ENCODE assay signal across 12 cellular contexts in the genomic region with DNA sequence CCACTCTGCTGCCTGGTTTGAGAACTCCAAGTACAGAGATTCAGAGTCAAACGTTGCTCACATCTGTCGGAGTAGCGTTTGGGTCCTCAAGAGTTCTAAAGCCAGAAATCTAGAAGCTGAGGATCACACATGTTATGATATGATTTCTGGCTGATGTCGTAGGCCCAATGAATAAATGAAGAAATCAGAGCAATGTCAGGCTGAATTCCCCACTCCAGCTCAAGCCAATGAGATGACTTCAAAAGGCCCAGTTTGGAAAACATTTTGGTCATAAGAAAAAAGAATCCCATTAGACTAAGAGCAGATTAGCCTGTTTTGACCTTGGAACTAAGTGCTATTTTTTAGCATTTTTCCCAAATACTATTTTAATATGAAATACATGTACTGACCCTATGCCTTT.
DNase-seq lines count a peak whose midpoint lies in the region; ATAC-seq and TF ChIP-seq lines count a peak whose summit lies in the region.
"Had no signal": no experiment of that assay in that cellular context is flagged by ENCODE, and none has a peak within 500 bp of the region (broad histone marks: within the 10 kb centered on the region; RNA-seq: fewer than 3 reads in every experiment).

No MANE protein-coding gene starts in this region.

- TF ChIP-seq EP300 in stomach (IDR thresholded peaks at IDR 0.05), result no peak

- H3K9me3 ChIP-seq in KOPT-K1 (ENCODE audit: insufficient read depth, low read length, poor library complexity, severe bottlenecking) (no peaks in the 10 kb centered on the region), left lung (no peaks in the 10 kb centered on the region), stomach (no peaks in the 10 kb centered on the region)

- H3K36me3 Mint-ChIP-seq in activated naive CD4-positive, alpha-beta T cell treated with anti-CD3 and anti-CD28 coated beads, Interleukin-2, amount 50 U/mL, for 72 hours, result peaks cover 74 to 99% of the 10 kb centered on the region in 2 donors

- no peaks in the 10 kb centered on the region for H3K9me3 Mint-ChIP-seq in activated naive CD4-positive, alpha-beta T cell treated with anti-CD3 and anti-CD28 coated beads, Interleukin-2, amount 50 U/mL, for 72 hours
- H3K9me3 Mint-ChIP-seq: type B pancreatic cell had no signal

- ATAC-seq in activated naive CD4-positive, alpha-beta T cell treated with anti-CD3 and anti-CD28 coated beads, Interleukin-2, amount 50 U/mL, for 72 hours, result no peak
- ATAC-seq in left lung (no peak), HG02938 (IDR thresholded peaks at IDR 0.05; ENCODE audit: unreplicated experiment) (no peak), HG02610 (IDR thresholded peaks at IDR 0.05; ENCODE audit: unreplicated experiment) (no peak)

- H3K27me3 ChIP-seq in left lung (no peaks in the 10 kb centered on the region), stomach (no peaks in the 10 kb centered on the region)

- peaks cover 43 to 86% of the 10 kb centered on the region in 2 donors for H3K4me1 ChIP-seq in left lung
- H3K4me1 ChIP-seq in stomach, result peaks cover 13 to 74% (median 50%) of the 10 kb centered on the region in 4 donors

- WGBS in stomach, 5 donors, result 69 to 89% (median 75%) methylated on average over 4 of the region's 4 CpGs

- H3K27ac ChIP-seq in KOPT-K1 (ENCODE audit: low read depth, low read length, poor library complexity, severe bottlenecking) (peak overlapping the region; percentile 98), left lung (peak overlapping the region; percentile 68 to 75), stomach (peak overlapping the region; percentile 49 to 78 (median 67))

- no peak overlapping the region for H3K4me3 ChIP-seq in left lung
- no peak overlapping the region for H3K4me3 ChIP-seq in stomach

- TF ChIP-seq POLR2A in stomach (IDR thresholded peaks at IDR 0.05), result no peak

- H3K36me3 ChIP-seq in KOPT-K1 (ENCODE audit: insufficient read depth, low read length) (peaks cover 84% of the 10 kb centered on the region), left lung (peaks cover 0 to 67% of the 10 kb centered on the region in 2 donors), stomach (peaks cover 24 to 70% (median 56%) of the 10 kb centered on the region in 4 donors)

- no peak for TF ChIP-seq CTCF in left lung (IDR thresholded peaks at IDR 0.05)
- TF ChIP-seq CTCF in stomach (IDR thresholded peaks at IDR 0.05), result no peak

- intact Hi-C loops in left lung (cut with DNase I) (no loop called here), stomach (cut with DNase I; ENCODE audit: low total_unique reads) (no loop called here)

- no peak for DNase-seq in activated naive CD4-positive, alpha-beta T cell treated with anti-CD3 and anti-CD28 coated beads, Interleukin-2, amount 50 U/mL, for 72 hours (ENCODE audit: low spot score in 2 of 2)
- DNase-seq in left lung, result no peak
- DNase-seq in stomach, result no peak
- no peak for DNase-seq in HuH-7 (ENCODE audit: low spot score)
- DNase-seq: hypothalamus; NCI-H1092; NCI-H82; stimulated activated CD4-positive, alpha-beta T cell treated with anti-CD3 and anti-CD28 coated beads, Interleukin-2, amount 100 ng/mL, for 24 hours had no signal

- H3K27ac Mint-ChIP-seq in activated naive CD4-positive, alpha-beta T cell treated with anti-CD3 and anti-CD28 coated beads, Interleukin-2, amount 50 U/mL, for 72 hours, result peak overlapping the region; percentile 97 to 99
- H3K27ac Mint-ChIP-seq: type B pancreatic cell had no signal
